Comparison of ENCODE assay signal across 12 cellular contexts in the genomic region with DNA sequence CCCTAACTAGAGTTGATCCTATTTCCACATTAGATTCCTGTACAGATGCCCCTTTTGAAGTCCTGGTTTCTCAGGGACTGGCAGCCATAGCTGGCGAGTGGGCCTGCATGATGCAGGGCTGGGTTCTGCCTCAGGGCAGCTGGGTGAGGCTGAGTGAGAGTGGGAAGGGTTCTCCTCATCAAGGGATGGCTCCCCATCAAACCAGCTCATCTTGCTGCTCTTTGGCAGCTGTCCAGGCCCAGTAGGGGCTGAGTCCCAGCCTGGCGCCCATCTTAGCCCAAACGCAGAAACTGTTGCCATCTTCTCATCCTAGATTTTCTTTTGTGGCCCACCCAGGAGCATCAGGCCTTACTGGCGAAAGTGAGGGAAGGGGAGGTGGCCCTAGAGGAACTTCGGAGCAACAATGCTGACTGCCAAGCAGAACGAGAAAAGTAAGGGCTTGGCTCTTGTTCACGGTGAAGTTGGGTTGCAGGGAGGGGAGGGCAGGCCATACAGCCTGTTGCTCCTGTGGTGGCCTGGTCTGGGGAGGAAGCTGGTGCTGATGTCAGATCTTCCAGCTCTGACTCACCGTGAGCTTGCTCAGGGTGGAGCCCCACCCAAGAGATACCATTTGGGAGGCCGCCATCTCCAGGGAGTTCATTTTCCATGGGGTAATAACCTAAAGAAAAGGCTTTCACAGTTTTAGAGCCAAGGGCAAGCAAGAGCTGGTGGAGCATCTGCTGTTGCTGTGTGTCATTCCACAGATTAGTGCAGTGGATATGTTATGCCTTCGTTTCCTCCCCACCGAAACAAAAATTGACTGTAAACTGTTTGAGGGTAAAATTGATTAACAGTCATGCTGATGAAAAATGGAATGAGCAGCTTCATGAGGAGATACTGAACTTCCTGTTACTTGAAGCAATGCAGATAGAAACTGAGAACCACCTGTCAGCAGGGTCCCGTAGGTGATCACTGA. TPM values are rescaled to one million over a fixed set of nuclear protein-coding genes. Genes with fewer than 3 reads are reported as not detected.
DNase-seq lines count a peak whose midpoint lies in the region; ATAC-seq, FAIRE-seq and TF ChIP-seq lines count a peak whose summit lies in the region.
"Had no signal": no experiment of that assay in that cellular context is flagged by ENCODE, and none has a peak within 500 bp of the region (broad histone marks: within the 10 kb centered on the region; RNA-seq: fewer than 3 reads in every experiment).

No MANE protein-coding gene starts in this region.

- H3K9me3 Mint-ChIP-seq in CD14-positive monocyte (no peaks in the 10 kb centered on the region), WTC11 (no peaks in the 10 kb centered on the region)
- H3K9me3 Mint-ChIP-seq: IgD-negative memory B cell had no signal

- 79% methylated on average over 12 of the region's 12 CpGs for WGBS in small intestine, 3 donors

- DNase-seq in CD14-positive monocyte (ENCODE audit: low spot score) (peak; percentile 54), HS-27A (ENCODE audit: low read depth) (peak; percentile 86), astrocyte of the hippocampus (ENCODE audit: low read depth, low spot score) (peak; percentile 41), myocyte (ENCODE audit: low read depth) (peak; percentile 51), NAMALWA (ENCODE audit: low spot score) (no peak), WTC11 (ENCODE audit: low spot score) (no peak), small intestine (no peak), NCI-H510A (lab: John Stamatoyannopoulos, UW) (no peak)
- DNase-seq: amygdala, kidney glomerular epithelial cell had no signal

- H3K4me3 Mint-ChIP-seq in CD14-positive monocyte, result no peak overlapping the region
- H3K4me3 Mint-ChIP-seq in WTC11, result no peak overlapping the region
- H3K4me3 Mint-ChIP-seq: IgD-negative memory B cell had no signal

- H3K4me1 Mint-ChIP-seq in CD14-positive monocyte (peaks cover 8% of the 10 kb centered on the region), WTC11 (peaks cover 11% of the 10 kb centered on the region)

- H3K27me3 Mint-ChIP-seq in CD14-positive monocyte (ENCODE audit: low read depth in 3 of 3) (peaks cover 0 to 5% (median 2%) of the 10 kb centered on the region in 3 donors), WTC11 (ENCODE audit: low read depth) (no peaks in the 10 kb centered on the region)
- H3K27me3 Mint-ChIP-seq: IgD-negative memory B cell had no signal

- TF ChIP-seq CTCF in CD14-positive monocyte (IDR thresholded peaks at IDR 0.05), result no peak
- TF ChIP-seq CTCF in WTC11 (IDR thresholded peaks at IDR 0.05), result no peak

- H3K36me3 ChIP-seq in small intestine (ENCODE audit: control insufficient read depth in 2 of 2, insufficient read depth in 2 of 2, low read length in 2 of 2), result peaks cover 3 to 16% of the 10 kb centered on the region in 2 donors

- no peak for FAIRE-seq in small intestine (lab: Jason Lieb, UNC)

- peak overlapping the region in 2 of 7 donors; percentile 56 to 60 for H3K27ac Mint-ChIP-seq in CD14-positive monocyte
- no peak overlapping the region for H3K27ac Mint-ChIP-seq in WTC11
- H3K27ac Mint-ChIP-seq: IgD-negative memory B cell had no signal

- no peak overlapping the region for H3K4me3 ChIP-seq in small intestine (ENCODE audit: low read depth in 1 of 2, low read length in 2 of 2)

- no peak for ATAC-seq in WTC11
- ATAC-seq: Right ventricle myocardium inferior had no signal

- H3K36me3 Mint-ChIP-seq in CD14-positive monocyte, result peaks cover 5 to 7% of the 10 kb centered on the region in 2 donors
- peaks cover 23% of the 10 kb centered on the region for H3K36me3 Mint-ChIP-seq in WTC11
- H3K36me3 Mint-ChIP-seq: IgD-negative memory B cell had no signal

- H3K4me1 ChIP-seq in small intestine (ENCODE audit: control insufficient read depth in 2 of 2, insufficient read depth in 1 of 2, low read depth in 1 of 2, low read length in 1 of 2), result no peaks in the 10 kb centered on the region

- H3K27me3 ChIP-seq in small intestine (ENCODE audit: control insufficient read depth in 2 of 2, insufficient read depth in 2 of 2, low read length in 2 of 2), result no peaks in the 10 kb centered on the region

- intact Hi-C loops in CD14-positive monocyte (cut with micrococcal nuclease), result no loop called here

- POLR2A ChIA-PET in WTC11 (lab: Charles Lee), result no interaction called here

- H3K9me3 ChIP-seq in small intestine (ENCODE audit: control insufficient read depth, low read depth), result no peaks in the 10 kb centered on the region

- CTCF ChIA-PET in WTC11 (lab: Charles Lee), result no interaction called here

- no peak overlapping the region for H3K27ac ChIP-seq in small intestine (ENCODE audit: low read depth in 1 of 2, low read length in 1 of 2)

TF ChIP-seq in WTC11, 78 proteins besides CTCF, POLR2A, EP300 and RAD21 (continues in another document):
- TF ChIP-seq, protein P1, sequence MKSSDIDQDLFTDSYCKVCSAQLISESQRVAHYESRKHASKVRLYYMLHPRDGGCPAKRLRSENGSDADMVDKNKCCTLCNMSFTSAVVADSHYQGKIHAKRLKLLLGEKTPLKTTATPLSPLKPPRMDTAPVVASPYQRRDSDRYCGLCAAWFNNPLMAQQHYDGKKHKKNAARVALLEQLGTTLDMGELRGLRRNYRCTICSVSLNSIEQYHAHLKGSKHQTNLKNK (CRISPR knock-in tag; IDR thresholded peaks at IDR 0.05), result no peak
- TF ChIP-seq, protein P2, sequence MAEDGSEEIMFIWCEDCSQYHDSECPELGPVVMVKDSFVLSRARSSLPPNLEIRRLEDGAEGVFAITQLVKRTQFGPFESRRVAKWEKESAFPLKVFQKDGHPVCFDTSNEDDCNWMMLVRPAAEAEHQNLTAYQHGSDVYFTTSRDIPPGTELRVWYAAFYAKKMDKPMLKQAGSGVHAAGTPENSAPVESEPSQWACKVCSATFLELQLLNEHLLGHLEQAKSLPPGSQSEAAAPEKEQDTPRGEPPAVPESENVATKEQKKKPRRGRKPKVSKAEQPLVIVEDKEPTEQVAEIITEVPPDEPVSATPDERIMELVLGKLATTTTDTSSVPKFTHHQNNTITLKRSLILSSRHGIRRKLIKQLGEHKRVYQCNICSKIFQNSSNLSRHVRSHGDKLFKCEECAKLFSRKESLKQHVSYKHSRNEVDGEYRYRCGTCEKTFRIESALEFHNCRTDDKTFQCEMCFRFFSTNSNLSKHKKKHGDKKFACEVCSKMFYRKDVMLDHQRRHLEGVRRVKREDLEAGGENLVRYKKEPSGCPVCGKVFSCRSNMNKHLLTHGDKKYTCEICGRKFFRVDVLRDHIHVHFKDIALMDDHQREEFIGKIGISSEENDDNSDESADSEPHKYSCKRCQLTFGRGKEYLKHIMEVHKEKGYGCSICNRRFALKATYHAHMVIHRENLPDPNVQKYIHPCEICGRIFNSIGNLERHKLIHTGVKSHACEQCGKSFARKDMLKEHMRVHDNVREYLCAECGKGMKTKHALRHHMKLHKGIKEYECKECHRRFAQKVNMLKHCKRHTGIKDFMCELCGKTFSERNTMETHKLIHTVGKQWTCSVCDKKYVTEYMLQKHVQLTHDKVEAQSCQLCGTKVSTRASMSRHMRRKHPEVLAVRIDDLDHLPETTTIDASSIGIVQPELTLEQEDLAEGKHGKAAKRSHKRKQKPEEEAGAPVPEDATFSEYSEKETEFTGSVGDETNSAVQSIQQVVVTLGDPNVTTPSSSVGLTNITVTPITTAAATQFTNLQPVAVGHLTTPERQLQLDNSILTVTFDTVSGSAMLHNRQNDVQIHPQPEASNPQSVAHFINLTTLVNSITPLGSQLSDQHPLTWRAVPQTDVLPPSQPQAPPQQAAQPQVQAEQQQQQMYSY (CRISPR knock-in tag; IDR thresholded peaks at IDR 0.05), result no peak
- TF ChIP-seq, protein P3, sequence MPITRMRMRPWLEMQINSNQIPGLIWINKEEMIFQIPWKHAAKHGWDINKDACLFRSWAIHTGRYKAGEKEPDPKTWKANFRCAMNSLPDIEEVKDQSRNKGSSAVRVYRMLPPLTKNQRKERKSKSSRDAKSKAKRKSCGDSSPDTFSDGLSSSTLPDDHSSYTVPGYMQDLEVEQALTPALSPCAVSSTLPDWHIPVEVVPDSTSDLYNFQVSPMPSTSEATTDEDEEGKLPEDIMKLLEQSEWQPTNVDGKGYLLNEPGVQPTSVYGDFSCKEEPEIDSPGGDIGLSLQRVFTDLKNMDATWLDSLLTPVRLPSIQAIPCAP (CRISPR knock-in tag; IDR thresholded peaks at IDR 0.05), result no peak
- no peak for TF ChIP-seq ATF1 (CRISPR knock-in tag; IDR thresholded peaks at IDR 0.05)
- TF ChIP-seq NFATC4 (CRISPR knock-in tag; IDR thresholded peaks at IDR 0.05), result no peak
- TF ChIP-seq ZNF671 (CRISPR knock-in tag; IDR thresholded peaks at IDR 0.05), result no peak
- TF ChIP-seq GTF2I (CRISPR knock-in tag; conservative IDR thresholded peaks at IDR 0.05), result no peak
- TF ChIP-seq, protein P4, sequence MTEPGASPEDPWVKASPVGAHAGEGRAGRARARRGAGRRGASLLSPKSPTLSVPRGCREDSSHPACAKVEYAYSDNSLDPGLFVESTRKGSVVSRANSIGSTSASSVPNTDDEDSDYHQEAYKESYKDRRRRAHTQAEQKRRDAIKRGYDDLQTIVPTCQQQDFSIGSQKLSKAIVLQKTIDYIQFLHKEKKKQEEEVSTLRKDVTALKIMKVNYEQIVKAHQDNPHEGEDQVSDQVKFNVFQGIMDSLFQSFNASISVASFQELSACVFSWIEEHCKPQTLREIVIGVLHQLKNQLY (CRISPR knock-in tag; IDR thresholded peaks at IDR 0.05), result no peak
- TF ChIP-seq OVOL2 (CRISPR knock-in tag; IDR thresholded peaks at IDR 0.05; ENCODE audit: borderline replicate concordance), result no peak

RNA-seq across cellular contexts. Expression of a gene that starts 34.7 kb away (rescaled TPM):
- polyA plus RNA-seq in CD14-positive monocyte, result 1 to 10 TPM; 1.5 to 1.7 TPM
- 31.4 and 45.5 TPM in 2 replicates for total RNA-seq in myocyte
- 48.0 TPM for polyA plus RNA-seq in myocyte (2012)
- total RNA-seq in WTC11 (2021), result 7.7 to 8.6 TPM (median 7.9 TPM) in 3 replicates
- polyA plus RNA-seq in small intestine, result 10 to 100 TPM in 1 of 3 donors, 1 to 10 TPM in 2; 8.5 to 14.1 (median 8.9) TPM

RNA-seq across cellular contexts. Expression of a gene that starts 37.0 kb away (rescaled TPM):
- polyA plus RNA-seq in CD14-positive monocyte (10 to 100 TPM; 40.1 to 47.6 TPM), small intestine (1 to 10 TPM; 4.3 to 9.5 (median 4.5) TPM)
- total RNA-seq in myocyte (27.9 and 29.6 TPM in 2 replicates), WTC11 (2021) (50.0 to 56.0 TPM (median 50.3 TPM) in 3 replicates)
- 17.3 TPM for polyA plus RNA-seq in myocyte (2012)

Comparison
In these comparisons a context has a peak if more than half of its experiments do, and no peak if none do; other contexts are left out.
1. DNase-seq: peak in CD14-positive monocyte (single experiment), HS-27A (single experiment), astrocyte of the hippocampus (single experiment) and myocyte (single experiment); none in NAMALWA (single experiment), WTC11 (single experiment), small intestine (single experiment) and NCI-H510A (single experiment).